Comparison of ENCODE assay signal across 1 cellular context in the genomic region with DNA sequence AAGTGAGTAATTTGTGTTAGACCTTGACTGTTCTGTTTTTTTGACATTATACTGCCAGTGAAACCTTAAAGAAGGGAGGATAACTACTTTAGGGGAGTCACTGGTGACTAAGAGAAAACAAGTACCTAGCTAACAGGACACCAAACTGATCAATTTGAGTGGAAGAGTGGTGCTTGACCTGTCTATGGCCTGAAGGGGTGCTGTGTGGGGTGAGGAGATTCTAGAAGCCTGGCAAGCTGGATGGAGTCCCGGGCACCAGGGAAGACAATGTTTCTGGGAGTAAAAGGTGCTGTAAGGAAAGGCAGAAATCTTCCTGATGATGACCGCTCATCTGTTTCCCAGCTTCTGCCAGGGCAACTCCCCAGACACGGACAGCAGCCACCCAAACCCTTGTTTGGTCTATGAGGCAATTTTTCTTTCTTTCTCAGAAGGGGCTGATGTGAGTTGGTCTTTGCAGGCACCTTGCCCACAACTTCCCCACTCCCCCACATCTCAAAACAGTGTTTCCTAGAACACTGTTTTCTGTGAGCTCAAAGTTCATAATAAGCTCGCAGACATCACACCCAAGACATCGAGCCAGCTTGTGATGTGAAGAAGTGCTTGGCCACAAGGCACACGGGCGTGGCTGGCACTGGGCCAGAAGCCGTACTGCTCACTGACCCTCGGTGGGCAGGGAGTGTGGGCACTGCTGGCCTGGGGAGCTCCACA.
TF ChIP-seq lines count a peak whose summit lies in the region.

No MANE protein-coding gene starts in this region.

TF ChIP-seq in A549, 52 proteins besides CTCF, POLR2A, EP300 and RAD21 (continued from another document):
- TF ChIP-seq BHLHE40 (IDR thresholded peaks at IDR 0.05; ENCODE audit: low read depth, low read length) (no peak), MAZ (IDR thresholded peaks at IDR 0.05; ENCODE audit: borderline replicate concordance, low read depth, low read length) (no peak), HOXB13 (CRISPR knock-in tag; IDR thresholded peaks at IDR 0.05; ENCODE audit: low read depth) (no peak), ESRRA (IDR thresholded peaks at IDR 0.05; ENCODE audit: borderline replicate concordance, low read length) (no peak), TFCP2L1 (CRISPR knock-in tag; IDR thresholded peaks at IDR 0.05) (no peak), KDM1A (IDR thresholded peaks at IDR 0.05; ENCODE audit: low read depth) (no peak)
TF ChIP-seq in A549: peak in this region for 0.
